In genomic region chr4:138627096-138627495, GRCh38 we compare ENCODE assay signal across 15 cellular contexts.
"Had no signal": no experiment of that assay in that cellular context is flagged by ENCODE, and none has a peak within 500 bp of the region (broad histone marks: within the 10 kb centered on the region; RNA-seq: fewer than 3 reads in every experiment).

No MANE protein-coding gene starts in this region.

- H3K36me3 ChIP-seq: left ventricle myocardium inferior had no signal

- H3K4me3 ChIP-seq: body of pancreas, coronary artery, left ventricle myocardium inferior had no signal

- DNase-seq: activated CD4-positive, alpha-beta T cell treated with anti-CD3 and anti-CD28 coated beads, Interleukin-2, amount 10 ng/mL, durations not matched to agents 7 days and 5 days; activated CD4-positive, CD25-positive, alpha-beta regulatory T cell; activated CD8-positive, alpha-beta memory T cell treated with anti-CD3 and anti-CD28 coated beads, Interleukin-2, amount 50 U/mL, for 48 hours; activated gamma-delta T cell; activated T-cell treated with anti-CD3 and anti-CD28 coated beads, Interleukin-2, amount 50 U/mL, for 72 hours; body of pancreas; left ventricle myocardium inferior; mesenchymal stem cell; natural killer cell; posterior cingulate gyrus had no signal

- FAIRE-seq: keratinocyte, urothelium cell line had no signal

- ATAC-seq: activated naive CD4-positive, alpha-beta T cell treated with anti-CD3 and anti-CD28 coated beads, Interleukin-2, amount 50 U/mL, for 72 hours; activated T-cell treated with anti-CD3 and anti-CD28 coated beads, Interleukin-2, amount 50 U/mL, for 72 hours; body of pancreas; natural killer cell; stimulated activated effector memory CD8-positive, alpha-beta T cell treated with anti-CD3 and anti-CD28 coated beads, Interleukin-12 subunit alpha, Interleukin-12 subunit beta, amount 100 ng/mL, for 72 hours had no signal

- H3K27me3 ChIP-seq: body of pancreas had no signal
